ENCODE assay signal across 29 cellular contexts in the genomic region with DNA sequence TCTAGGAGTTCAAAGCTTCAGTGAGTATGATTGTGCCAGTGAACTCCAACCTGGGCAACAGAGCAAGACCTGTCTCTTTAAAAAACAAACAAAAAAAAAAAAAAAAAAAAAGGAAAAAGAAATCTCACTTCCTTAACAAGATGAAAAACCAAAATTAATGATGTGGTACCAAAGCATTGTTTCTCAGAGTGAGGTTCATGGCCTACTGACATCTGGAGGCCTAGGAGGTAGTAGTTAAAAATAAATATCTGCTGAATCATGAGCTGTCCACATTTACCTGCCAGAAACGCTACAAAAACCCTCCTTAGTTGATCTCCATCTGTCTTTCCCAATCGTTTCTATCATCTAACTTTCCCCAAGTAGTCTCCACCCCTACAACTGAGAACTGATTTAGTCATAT. TPM values are rescaled to one million over a fixed set of nuclear protein-coding genes. Genes with fewer than 3 reads are reported as not detected.
"Had no signal": no experiment of that assay in that cellular context is flagged by ENCODE, and none has a peak within 500 bp of the region (broad histone marks: within the 10 kb centered on the region; RNA-seq: fewer than 3 reads in every experiment).

No MANE protein-coding gene starts in this region.

- H3K4me2 ChIP-seq: PC-9 had no signal

- H3K9me3 Mint-ChIP-seq: activated CD4-positive, alpha-beta T cell treated with anti-CD3 and anti-CD28 coated beads, Interleukin-2, amount 10 ng/mL, durations not matched to agents 24 days and 14 days; activated CD8-positive, alpha-beta T cell treated with anti-CD3 and anti-CD28 coated beads for 36 hours; activated naive CD8-positive, alpha-beta T cell treated with anti-CD3 and anti-CD28 coated beads for 36 hours; activated T-cell treated with anti-CD3 and anti-CD28 coated beads, Interleukin-2, amount 50 U/mL, for 72 hours; activated T-helper 17 cell treated with anti-CD3 and anti-CD28 coated beads, Interleukin-2, amount 50 U/mL, for 72 hours; T-helper 1 cell treated with Interleukin-12 subunit alpha and Interleukin-12 subunit beta and Interleukin-4 antibody, amounts not matched to agents 30 μg/mL and 1 μg/mL, for 36 hours; T-helper 2 cell treated with Interferon-gamma antibody and Interleukin-4, amounts not matched to agents 5 μg/mL and 100 μg/mL, for 36 hours had no signal

- DNase-seq: activated CD4-positive, alpha-beta T cell treated with anti-CD3 and anti-CD28 coated beads, Interleukin-2, amount 10 ng/mL, durations not matched to agents 24 days and 14 days; activated CD4-positive, alpha-beta T cell treated with anti-CD3 and anti-CD28 coated beads, Interleukin-2, amount 50 U/mL, for 4 hours; activated CD8-positive, alpha-beta T cell treated with anti-CD3 and anti-CD28 coated beads for 36 hours; activated effector memory CD4-positive, alpha-beta T cell treated with anti-CD3 and anti-CD28 coated beads, Interleukin-2, amount 50 U/mL, for 16 hours; activated naive CD4-positive, alpha-beta T cell; activated naive CD4-positive, alpha-beta T cell treated with anti-CD3 and anti-CD28 coated beads, Interleukin-2, amount 50 U/mL, for 16 hours; activated naive CD8-positive, alpha-beta T cell treated with anti-CD3 and anti-CD28 coated beads for 36 hours; activated T-cell treated with anti-CD3 and anti-CD28 coated beads, Interleukin-2, amount 50 U/mL, for 1 hour; activated T-cell treated with anti-CD3 and anti-CD28 coated beads, Interleukin-2, amount 50 U/mL, for 72 hours; amniotic stem cell; aorta; brain microvascular endothelial cell; central memory CD4-positive, alpha-beta T cell; NCI-H1105; NCI-H1417 treated with DMSO at 0.1 percent for 48 hours; NCI-H187 treated with DMSO at 0.1 percent for 48 hours; NCI-H2081; NCI-H2171 treated with DMSO at 0.1 percent for 48 hours; NCI-H2227 treated with DMSO at 0.1 percent for 48 hours; NCI-H510A treated with DMSO at 0.1 percent for 48 hours; NCI-H526 treated with DMSO at 0.1 percent for 48 hours; NCI-H82; PC-9; Right ventricle myocardium superior had no signal

- ATAC-seq: activated CD8-positive, alpha-beta T cell treated with anti-CD3 and anti-CD28 coated beads for 36 hours; activated T-cell treated with anti-CD3 and anti-CD28 coated beads, Interleukin-2, amount 50 U/mL, for 72 hours; activated T-helper 17 cell treated with anti-CD3 and anti-CD28 coated beads, Interleukin-2, amount 50 U/mL, for 72 hours had no signal

- H3K27me3 Mint-ChIP-seq: activated CD4-positive, alpha-beta T cell treated with anti-CD3 and anti-CD28 coated beads, Interleukin-2, amount 10 ng/mL, durations not matched to agents 24 days and 14 days; activated CD8-positive, alpha-beta T cell treated with anti-CD3 and anti-CD28 coated beads for 36 hours; activated naive CD8-positive, alpha-beta T cell treated with anti-CD3 and anti-CD28 coated beads for 36 hours; activated T-helper 17 cell treated with anti-CD3 and anti-CD28 coated beads, Interleukin-2, amount 50 U/mL, for 72 hours had no signal

- H3K27ac ChIP-seq: brain microvascular endothelial cell, PC-9 had no signal

- H3K27ac Mint-ChIP-seq: activated CD4-positive, alpha-beta T cell treated with anti-CD3 and anti-CD28 coated beads, Interleukin-2, amount 10 ng/mL, durations not matched to agents 24 days and 14 days; activated CD8-positive, alpha-beta T cell treated with anti-CD3 and anti-CD28 coated beads for 36 hours; activated naive CD8-positive, alpha-beta T cell treated with anti-CD3 and anti-CD28 coated beads for 36 hours; activated T-cell treated with anti-CD3 and anti-CD28 coated beads, Interleukin-2, amount 50 U/mL, for 72 hours; activated T-helper 17 cell treated with anti-CD3 and anti-CD28 coated beads, Interleukin-2, amount 50 U/mL, for 72 hours; T-helper 1 cell treated with Interleukin-12 subunit alpha and Interleukin-12 subunit beta and Interleukin-4 antibody, amounts not matched to agents 30 μg/mL and 1 μg/mL, for 36 hours; T-helper 2 cell treated with Interferon-gamma antibody and Interleukin-4, amounts not matched to agents 5 μg/mL and 100 μg/mL, for 36 hours had no signal

- H3K36me3 ChIP-seq: brain microvascular endothelial cell had no signal

- H3K27me3 ChIP-seq: brain microvascular endothelial cell had no signal

- H3K36me3 Mint-ChIP-seq: activated naive CD8-positive, alpha-beta T cell treated with anti-CD3 and anti-CD28 coated beads for 36 hours had no signal

- H2AFZ ChIP-seq: PC-9 had no signal

- H3K4me1 Mint-ChIP-seq: activated CD4-positive, alpha-beta T cell treated with anti-CD3 and anti-CD28 coated beads, Interleukin-2, amount 10 ng/mL, durations not matched to agents 24 days and 14 days; activated naive CD8-positive, alpha-beta T cell treated with anti-CD3 and anti-CD28 coated beads for 36 hours; activated T-helper 17 cell treated with anti-CD3 and anti-CD28 coated beads, Interleukin-2, amount 50 U/mL, for 72 hours had no signal

- H3K4me3 ChIP-seq: PC-9 had no signal

- H3K4me3 Mint-ChIP-seq: activated CD4-positive, alpha-beta T cell treated with anti-CD3 and anti-CD28 coated beads, Interleukin-2, amount 10 ng/mL, durations not matched to agents 24 days and 14 days; activated CD8-positive, alpha-beta T cell treated with anti-CD3 and anti-CD28 coated beads for 36 hours; activated naive CD8-positive, alpha-beta T cell treated with anti-CD3 and anti-CD28 coated beads for 36 hours; activated T-cell treated with anti-CD3 and anti-CD28 coated beads, Interleukin-2, amount 50 U/mL, for 72 hours; activated T-helper 17 cell treated with anti-CD3 and anti-CD28 coated beads, Interleukin-2, amount 50 U/mL, for 72 hours; T-helper 1 cell treated with Interleukin-12 subunit alpha and Interleukin-12 subunit beta and Interleukin-4 antibody, amounts not matched to agents 30 μg/mL and 1 μg/mL, for 36 hours; T-helper 2 cell treated with Interferon-gamma antibody and Interleukin-4, amounts not matched to agents 5 μg/mL and 100 μg/mL, for 36 hours had no signal

RNA-seq across cellular contexts. Expression of a gene that starts 51.2 kb away (rescaled TPM):
- total RNA-seq: activated CD4-positive, alpha-beta T cell treated with anti-CD3 and anti-CD28 coated beads, Interleukin-2, amount 10 ng/mL, durations not matched to agents 24 days and 14 days; activated CD8-positive, alpha-beta memory T cell treated with anti-CD3 and anti-CD28 coated beads for 36 hours; activated CD8-positive, alpha-beta T cell treated with anti-CD3 and anti-CD28 coated beads for 36 hours; activated naive CD8-positive, alpha-beta T cell treated with anti-CD3 and anti-CD28 coated beads for 36 hours; activated T-cell treated with anti-CD3 and anti-CD28 coated beads, Interleukin-2, amount 50 U/mL, for 72 hours; activated T-helper 17 cell treated with anti-CD3 and anti-CD28 coated beads, Interleukin-2, amount 50 U/mL, for 72 hours; LHCN-M2 had no signal
